ENCODE assay signal across 21 cellular contexts in genomic region chr20:8616792-8617191, GRCh38.
DNase-seq lines count a peak whose midpoint lies in the region; ATAC-seq and TF ChIP-seq lines count a peak whose summit lies in the region.
"Had no signal": no experiment of that assay in that cellular context is flagged by ENCODE, and none has a peak within 500 bp of the region (broad histone marks: within the 10 kb centered on the region; RNA-seq: fewer than 3 reads in every experiment).

No MANE protein-coding gene starts in this region.

- intact Hi-C loops in right cardiac atrium (cut with DNase I): no loop called here

- H3K27ac Mint-ChIP-seq in mesothelial cell of epicardium: no peak overlapping the region
- H3K27ac Mint-ChIP-seq in activated CD8-positive, alpha-beta memory T cell treated with anti-CD3 and anti-CD28 coated beads, Interleukin-2, amount 10 ng/mL, durations not matched to agents 7 days and 5 days: no peak overlapping the region
- H3K27ac Mint-ChIP-seq: activated CD8-positive, alpha-beta T cell treated with anti-CD3 and anti-CD28 coated beads for 36 hours; activated naive CD4-positive, alpha-beta T cell treated with anti-CD3 and anti-CD28 coated beads for 36 hours; activated T-cell treated with anti-CD3 and anti-CD28 coated beads, Interleukin-2, amount 50 U/mL, for 24 hours; naive thymus-derived CD8-positive, alpha-beta T cell had no signal

- DNase-seq in AG20443 (ENCODE audit: low spot score) (peak; percentile 22), NCI-H2171 treated with DMSO at 0.1 percent for 48 hours (lab: John Stamatoyannopoulos, UW) (peak; percentile 58), dedifferentiated amniotic fluid mesenchymal stem cell (ENCODE audit: extremely low spot score) (peak; percentile 76), right cardiac atrium (no peak), superior temporal gyrus (ENCODE audit: extremely low spot score) (no peak), mesothelial cell of epicardium (ENCODE audit: low spot score in 2 of 2, unreplicated experiment in 2 of 2) (no peak)
- DNase-seq in NK-92 treated with Interleukin-12 subunit alpha and Interleukin-12 subunit beta, amount 100 ng/mL, for 24 hours (lab: John Stamatoyannopoulos, UW): no peak
- DNase-seq in activated CD8-positive, alpha-beta memory T cell treated with anti-CD3 and anti-CD28 coated beads, Interleukin-2, amount 10 ng/mL, durations not matched to agents 7 days and 5 days: no peak
- DNase-seq: activated CD8-positive, alpha-beta T cell treated with anti-CD3 and anti-CD28 coated beads for 36 hours; activated naive CD4-positive, alpha-beta T cell treated with anti-CD3 and anti-CD28 coated beads for 36 hours; activated T-cell treated with anti-CD3 and anti-CD28 coated beads, Interleukin-2, amount 50 U/mL, for 24 hours; anterior cingulate cortex; DND-41; effector memory CD4-positive, alpha-beta T cell; HCEC 1CT; mesendoderm; naive thymus-derived CD8-positive, alpha-beta T cell; NCI-H1694 treated with DMSO at 0.1 percent for 48 hours; NCI-H345 had no signal

- H3K4me3 ChIP-seq in right cardiac atrium (ENCODE audit: low read length): no peak overlapping the region
- H3K4me3 ChIP-seq: thoracic aorta had no signal

- peaks cover 3% of the 10 kb centered on the region for H3K9me3 Mint-ChIP-seq in mesothelial cell of epicardium
- H3K9me3 Mint-ChIP-seq in activated CD8-positive, alpha-beta memory T cell treated with anti-CD3 and anti-CD28 coated beads, Interleukin-2, amount 10 ng/mL, durations not matched to agents 7 days and 5 days (ENCODE audit: low read depth): no peaks in the 10 kb centered on the region
- H3K9me3 Mint-ChIP-seq: activated CD8-positive, alpha-beta T cell treated with anti-CD3 and anti-CD28 coated beads for 36 hours; activated naive CD4-positive, alpha-beta T cell treated with anti-CD3 and anti-CD28 coated beads for 36 hours; activated T-cell treated with anti-CD3 and anti-CD28 coated beads, Interleukin-2, amount 50 U/mL, for 24 hours had no signal

- H3K4me1 ChIP-seq in right cardiac atrium (ENCODE audit: control insufficient read depth, insufficient read depth, low read length): peaks cover 4% of the 10 kb centered on the region

- H3K27me3 ChIP-seq in right cardiac atrium (ENCODE audit: control insufficient read depth, insufficient read depth): no peaks in the 10 kb centered on the region

- no peaks in the 10 kb centered on the region for H3K4me1 Mint-ChIP-seq in mesothelial cell of epicardium
- no peaks in the 10 kb centered on the region for H3K4me1 Mint-ChIP-seq in activated CD8-positive, alpha-beta memory T cell treated with anti-CD3 and anti-CD28 coated beads, Interleukin-2, amount 10 ng/mL, durations not matched to agents 7 days and 5 days
- H3K4me1 Mint-ChIP-seq: naive thymus-derived CD8-positive, alpha-beta T cell had no signal

- no peaks in the 10 kb centered on the region for H3K36me3 Mint-ChIP-seq in mesothelial cell of epicardium
- no peaks in the 10 kb centered on the region for H3K36me3 Mint-ChIP-seq in activated CD8-positive, alpha-beta memory T cell treated with anti-CD3 and anti-CD28 coated beads, Interleukin-2, amount 10 ng/mL, durations not matched to agents 7 days and 5 days
- H3K36me3 Mint-ChIP-seq: naive thymus-derived CD8-positive, alpha-beta T cell had no signal

- no peaks in the 10 kb centered on the region for H3K27me3 Mint-ChIP-seq in mesothelial cell of epicardium (ENCODE audit: low read depth)
- no peaks in the 10 kb centered on the region for H3K27me3 Mint-ChIP-seq in activated CD8-positive, alpha-beta memory T cell treated with anti-CD3 and anti-CD28 coated beads, Interleukin-2, amount 10 ng/mL, durations not matched to agents 7 days and 5 days
- H3K27me3 Mint-ChIP-seq: activated CD8-positive, alpha-beta T cell treated with anti-CD3 and anti-CD28 coated beads for 36 hours; activated T-cell treated with anti-CD3 and anti-CD28 coated beads, Interleukin-2, amount 50 U/mL, for 24 hours; naive thymus-derived CD8-positive, alpha-beta T cell had no signal

- CTCF ChIA-PET in activated CD8-positive, alpha-beta memory T cell treated with anti-CD3 and anti-CD28 coated beads, Interleukin-2, amount 10 ng/mL, durations not matched to agents 7 days and 5 days (lab: Charles Lee): interaction anchor here (1.3 kb wide), 1 partner anchor 105 kb away, joined by 3 read pairs; no protein-coding TSS in a partner anchor

- H3K27ac ChIP-seq in right cardiac atrium (ENCODE audit: low read length): no peak overlapping the region
- H3K27ac ChIP-seq: KMS-11, thoracic aorta had no signal

- H3K9me3 ChIP-seq in right cardiac atrium (ENCODE audit: control insufficient read depth, low read length): no peaks in the 10 kb centered on the region
- H3K9me3 ChIP-seq: thoracic aorta had no signal

- peak; percentile 51 to 52 for ATAC-seq in right cardiac atrium
- ATAC-seq in activated CD8-positive, alpha-beta memory T cell treated with anti-CD3 and anti-CD28 coated beads, Interleukin-2, amount 10 ng/mL, durations not matched to agents 7 days and 5 days: no peak
- ATAC-seq: activated CD8-positive, alpha-beta T cell treated with anti-CD3 and anti-CD28 coated beads for 36 hours; naive thymus-derived CD8-positive, alpha-beta T cell had no signal

- TF ChIP-seq CTCF in mesothelial cell of epicardium (IDR thresholded peaks at IDR 0.05; ENCODE audit: unreplicated experiment): no peak

- H3K4me3 Mint-ChIP-seq in mesothelial cell of epicardium: no peak overlapping the region
- no peak overlapping the region for H3K4me3 Mint-ChIP-seq in activated CD8-positive, alpha-beta memory T cell treated with anti-CD3 and anti-CD28 coated beads, Interleukin-2, amount 10 ng/mL, durations not matched to agents 7 days and 5 days
- H3K4me3 Mint-ChIP-seq: activated CD8-positive, alpha-beta T cell treated with anti-CD3 and anti-CD28 coated beads for 36 hours; activated naive CD4-positive, alpha-beta T cell treated with anti-CD3 and anti-CD28 coated beads for 36 hours; activated T-cell treated with anti-CD3 and anti-CD28 coated beads, Interleukin-2, amount 50 U/mL, for 24 hours; naive thymus-derived CD8-positive, alpha-beta T cell had no signal

Comparison
In these comparisons a context has a peak if more than half of its experiments do, and no peak if none do; other contexts are left out.
1. DNase-seq: peak in AG20443 (single experiment), NCI-H2171 treated with DMSO at 0.1 percent for 48 hours (single experiment) and dedifferentiated amniotic fluid mesenchymal stem cell (single experiment); none in right cardiac atrium (0 of 3), superior temporal gyrus (single experiment), mesothelial cell of epicardium (0 of 2), NK-92 treated with Interleukin-12 subunit alpha and Interleukin-12 subunit beta, amount 100 ng/mL, for 24 hours (single experiment) and activated CD8-positive, alpha-beta memory T cell treated with anti-CD3 and anti-CD28 coated beads, Interleukin-2, amount 10 ng/mL, durations not matched to agents 7 days and 5 days (single experiment).